ENCODE assay signal across 22 cellular contexts in genomic region chr13:100247937-100248336, GRCh38.
DNase-seq lines count a peak whose midpoint lies in the region; ATAC-seq, FAIRE-seq and TF ChIP-seq lines count a peak whose summit lies in the region.
"Had no signal": no experiment of that assay in that cellular context is flagged by ENCODE, and none has a peak within 500 bp of the region (broad histone marks: within the 10 kb centered on the region; RNA-seq: fewer than 3 reads in every experiment).

No MANE protein-coding gene starts in this region.

- H3K9ac ChIP-seq in adipocyte (ENCODE audit: low read length): no peak overlapping the region
- no peak overlapping the region for H3K9ac ChIP-seq in endodermal cell (ENCODE audit: extremely low read depth, low read length, poor library complexity, severe bottlenecking)
- H3K9ac ChIP-seq: BLaER1 treated with 17β-estradiol and CSF1 and Interleukin-3, amounts not matched to agents 10 nM and 100 nM had no signal

- H3K4me3 Mint-ChIP-seq in endodermal cell: no peak overlapping the region
- H3K4me3 Mint-ChIP-seq: B cell; CD4-positive, alpha-beta T cell; CD8-positive, alpha-beta T cell had no signal

- TF ChIP-seq POLR2A in vagina (IDR thresholded peaks at IDR 0.05) (no peak), ovary (IDR thresholded peaks at IDR 0.05) (no peak)

- DNase-seq in adipocyte (ENCODE audit: low read depth) (no peak), endodermal cell (no peak), pancreas (no peak), dorsolateral prefrontal cortex (no peak), vagina (ENCODE audit: extremely low spot score in 2 of 2) (no peak), ovary (no peak)
- DNase-seq: 8988T; AML-193; Caco-2; Calu3; CD4-positive, alpha-beta T cell; CD8-positive, alpha-beta T cell; DMS79 treated with DMSO at 0.1 percent for 48 hours; GF-D8 had no signal

- no peak for ATAC-seq in pancreas
- ATAC-seq: A549; CD8-positive, alpha-beta T cell had no signal

- no peak overlapping the region for H3K27ac Mint-ChIP-seq in endodermal cell
- H3K27ac Mint-ChIP-seq: B cell; CD4-positive, alpha-beta T cell; CD8-positive, alpha-beta T cell had no signal

- H3K36me3 Mint-ChIP-seq in endodermal cell (ENCODE audit: low read depth): peaks cover 27% of the 10 kb centered on the region

- H3K27me3 Mint-ChIP-seq in endodermal cell (ENCODE audit: insufficient read depth): no peaks in the 10 kb centered on the region
- H3K27me3 Mint-ChIP-seq: B cell; CD4-positive, alpha-beta T cell had no signal

- H3K4me3 ChIP-seq in adipocyte (ENCODE audit: low read length): peak overlapping the region; percentile 50
- peak overlapping the region; percentile 48 for H3K4me3 ChIP-seq in endodermal cell (ENCODE audit: low read length)
- H3K4me3 ChIP-seq in pancreas: no peak overlapping the region
- H3K4me3 ChIP-seq in dorsolateral prefrontal cortex: no peak overlapping the region
- no peak overlapping the region for H3K4me3 ChIP-seq in vagina
- H3K4me3 ChIP-seq in ovary: no peak overlapping the region
- H3K4me3 ChIP-seq: A549; BLaER1 treated with 17β-estradiol and CSF1 and Interleukin-3, amounts not matched to agents 10 nM and 100 nM had no signal

- peaks cover 7% of the 10 kb centered on the region for H3K4me1 ChIP-seq in adipocyte (ENCODE audit: control insufficient read depth, insufficient read depth, low read length)
- peaks cover 7% of the 10 kb centered on the region for H3K4me1 ChIP-seq in endodermal cell (ENCODE audit: control insufficient read depth, insufficient read depth, low read length)
- H3K4me1 ChIP-seq in pancreas: peaks cover 0 to 4% (median 0%) of the 10 kb centered on the region in 3 donors
- H3K4me1 ChIP-seq in vagina: no peaks in the 10 kb centered on the region
- H3K4me1 ChIP-seq in ovary (ENCODE audit: insufficient read depth): no peaks in the 10 kb centered on the region
- H3K4me1 ChIP-seq: BLaER1 treated with 17β-estradiol and CSF1 and Interleukin-3, amounts not matched to agents 10 nM and 100 nM; Caco-2 had no signal

- intact Hi-C loops in pancreas (cut with DNase I) (no loop called here), dorsolateral prefrontal cortex (cut with DNase I) (no loop called here), vagina (cut with DNase I) (no loop called here), ovary (cut with DNase I) (no loop called here)

- WGBS in endodermal cell (ENCODE audit: insufficient coverage in 1 of 2, insufficient read length in 1 of 2), 2 experiments: 83% methylated on average over 1 of the region's 1 CpG; no CpG with 5 or more reads in 1 of the 2 experiments
- WGBS in pancreas, 2 donors: 96% methylated on average over 1 of the region's 1 CpG
- WGBS in ovary, 3 donors: 97 to 98% (median 97%) methylated on average over 1 of the region's 1 CpG

- H3K27me3 ChIP-seq in adipocyte (replicated peaks; ENCODE audit: control insufficient read depth, insufficient read depth, low read length) (no peaks in the 10 kb centered on the region), endodermal cell (ENCODE audit: control insufficient read depth, insufficient read depth, low read length, poor library complexity, severe bottlenecking) (no peaks in the 10 kb centered on the region), pancreas (no peaks in the 10 kb centered on the region), dorsolateral prefrontal cortex (no peaks in the 10 kb centered on the region), vagina (no peaks in the 10 kb centered on the region), ovary (no peaks in the 10 kb centered on the region)
- H3K27me3 ChIP-seq: BLaER1 treated with 17β-estradiol and CSF1 and Interleukin-3, amounts not matched to agents 10 nM and 100 nM had no signal

- TF ChIP-seq CTCF in endodermal cell (conservative IDR thresholded peaks at IDR 0.05): no peak
- no peak for TF ChIP-seq CTCF in pancreas (IDR thresholded peaks at IDR 0.05)
- no peak for TF ChIP-seq CTCF in dorsolateral prefrontal cortex (IDR thresholded peaks at IDR 0.05 in 54 of 56, conservative IDR thresholded peaks at IDR 0.05 in 2 of 56; ENCODE audit: low read depth in 1 of 56, partially characterized antibody in 56 of 56)
- no peak for TF ChIP-seq CTCF in vagina (IDR thresholded peaks at IDR 0.05)
- TF ChIP-seq CTCF in ovary (IDR thresholded peaks at IDR 0.05): no peak

- FAIRE-seq in pancreas (lab: Jason Lieb, UNC): peak; percentile 20
- FAIRE-seq: A549, D721Med, G401.6, GM12891, GM19239 had no signal

- H3K36me3 ChIP-seq in adipocyte (ENCODE audit: control insufficient read depth, insufficient read depth, low read length, severe bottlenecking) (no peaks in the 10 kb centered on the region), endodermal cell (ENCODE audit: control insufficient read depth, insufficient read depth, low read length) (peaks cover 16% of the 10 kb centered on the region), pancreas (no peaks in the 10 kb centered on the region), vagina (no peaks in the 10 kb centered on the region), ovary (no peaks in the 10 kb centered on the region)

- no peak for TF ChIP-seq EP300 in ovary (IDR thresholded peaks at IDR 0.05)

- peaks cover 19% of the 10 kb centered on the region for H3K9me3 ChIP-seq in adipocyte (ENCODE audit: control insufficient read depth, low read length)
- H3K9me3 ChIP-seq in endodermal cell (ENCODE audit: control insufficient read depth, low read length): peaks cover 45% of the 10 kb centered on the region
- no peaks in the 10 kb centered on the region for H3K9me3 ChIP-seq in pancreas
- no peaks in the 10 kb centered on the region for H3K9me3 ChIP-seq in vagina
- H3K9me3 ChIP-seq in ovary: no peaks in the 10 kb centered on the region

- peaks cover 37% of the 10 kb centered on the region for H3K9me3 Mint-ChIP-seq in endodermal cell

- H3K27ac ChIP-seq in endodermal cell (ENCODE audit: low read depth, low read length) (no peak overlapping the region), pancreas (no peak overlapping the region), dorsolateral prefrontal cortex (no peak overlapping the region), vagina (no peak overlapping the region), ovary (no peak overlapping the region)
- H3K27ac ChIP-seq: A549; BLaER1 treated with 17β-estradiol and CSF1 and Interleukin-3, amounts not matched to agents 10 nM and 100 nM; C4-2B had no signal

- peaks cover 32% of the 10 kb centered on the region for H3K4me1 Mint-ChIP-seq in endodermal cell
- H3K4me1 Mint-ChIP-seq: B cell had no signal

Comparison
In these comparisons a context has a peak if more than half of its experiments do, and no peak if none do; other contexts are left out.
1. H3K4me3 ChIP-seq: peak in adipocyte (single experiment) and endodermal cell (single experiment); none in pancreas (0 of 4), dorsolateral prefrontal cortex (0 of 59), vagina (0 of 2) and ovary (single experiment).